1 cellular context compared by ENCODE assay signal in genomic region chr7:37495574-37496184, GRCh38.
TF ChIP-seq lines count a peak whose summit lies in the region.

No MANE protein-coding gene starts in this region.

TF ChIP-seq in GM23338, 12 proteins besides CTCF, POLR2A, EP300 and RAD21 (continued from another document):
- TF ChIP-seq ZNF462 (CRISPR knock-in tag; IDR thresholded peaks at IDR 0.05) = no peak
- no peak for TF ChIP-seq STAT1 (IDR thresholded peaks at IDR 0.05; ENCODE audit: unreplicated experiment)
